18 cellular contexts compared by ENCODE assay signal in genomic region chr10:75014516-75015230, GRCh38.
DNase-seq lines count a peak whose midpoint lies in the region; ATAC-seq, FAIRE-seq and TF ChIP-seq lines count a peak whose summit lies in the region.
"Had no signal": no experiment of that assay in that cellular context is flagged by ENCODE, and none has a peak within 500 bp of the region (broad histone marks: within the 10 kb centered on the region; RNA-seq: fewer than 3 reads in every experiment).

No MANE protein-coding gene starts in this region.

- peaks cover 27% of the 10 kb centered on the region for H3K4me1 Mint-ChIP-seq in T-helper 17 cell
- H3K4me1 Mint-ChIP-seq in immature natural killer cell: peaks cover 88% of the 10 kb centered on the region in 2 donors

- H3K4me3 ChIP-seq in right lobe of liver: no peak overlapping the region
- no peak overlapping the region for H3K4me3 ChIP-seq in HepG2 (replicated peaks in 1 of 3; ENCODE audit: insufficient read depth in 1 of 3, low read depth in 2 of 3, low read length in 3 of 3)

- ATAC-seq in right lobe of liver: peak in 1 of 4 donors; percentile 34
- no peak for ATAC-seq in HepG2
- ATAC-seq in T-helper 17 cell: peak; percentile 92
- ATAC-seq: WTC11 had no signal

- no peaks in the 10 kb centered on the region for H3K36me3 Mint-ChIP-seq in T-helper 17 cell (ENCODE audit: low read depth)
- peaks cover 10 to 26% (median 19%) of the 10 kb centered on the region in 3 donors for H3K36me3 Mint-ChIP-seq in immature natural killer cell
- H3K36me3 Mint-ChIP-seq: WTC11 had no signal

- H3K27me3 Mint-ChIP-seq in T-helper 17 cell (no peaks in the 10 kb centered on the region), immature natural killer cell (ENCODE audit: low read depth in 3 of 3) (peaks cover 0 to 9% (median 5%) of the 10 kb centered on the region in 3 donors)

- peak overlapping the region; percentile 92 for H3K27ac Mint-ChIP-seq in T-helper 17 cell
- H3K27ac Mint-ChIP-seq in immature natural killer cell: peak overlapping the region; percentile 73 to 96 (median 90)
- H3K27ac Mint-ChIP-seq: WTC11 had no signal

- H3K27me3 ChIP-seq in right lobe of liver: no peaks in the 10 kb centered on the region
- H3K27me3 ChIP-seq in HepG2 (ENCODE audit: control insufficient read depth in 1 of 2, insufficient read depth in 2 of 2, low read length in 2 of 2): no peaks in the 10 kb centered on the region

- in situ Hi-C loops in HepG2 (cut with HindIII; ENCODE audit: extremely low pct_ligation_motif_present, low pct_unique_long_range_greater_than_20kb): no loop called here

- H2AFZ ChIP-seq in HepG2 (ENCODE audit: low read length): no peak overlapping the region

- H3K27ac ChIP-seq in right lobe of liver (peak overlapping the region in 2 of 3 donors; percentile 2 to 35), HepG2 (ENCODE audit: extremely low read length, insufficient read depth, low read length) (no peak overlapping the region)

- no peaks in the 10 kb centered on the region for H4K20me1 ChIP-seq in HepG2 (ENCODE audit: insufficient read depth, low read length)

- H3K4me1 ChIP-seq in right lobe of liver (peaks cover 0 to 13% (median 0%) of the 10 kb centered on the region in 4 donors), HepG2 (ENCODE audit: insufficient read depth, low read length) (no peaks in the 10 kb centered on the region)

- no peaks in the 10 kb centered on the region for H3K9me3 ChIP-seq in right lobe of liver
- H3K9me3 ChIP-seq in HepG2 (ENCODE audit: low read length): no peaks in the 10 kb centered on the region
- no peaks in the 10 kb centered on the region for H3K9me3 ChIP-seq in T-helper 17 cell (ENCODE audit: control insufficient read depth, low read length, poor library complexity, severe bottlenecking)

- H3K9ac ChIP-seq in HepG2 (ENCODE audit: insufficient read depth, low read depth, low read length): no peak overlapping the region

- H3K79me2 ChIP-seq in HepG2 (ENCODE audit: insufficient read depth, low read length): no peaks in the 10 kb centered on the region

- CTCF ChIA-PET in HepG2 (lab: Yijun Ruan, JAX; ENCODE audit: low intra/inter-chr PET ratio, low total read pairs): no interaction called here

- no peak for DNase-seq in right lobe of liver
- DNase-seq in HepG2 (ENCODE audit: low spot score): no peak
- peak in 1 of 3 donors; percentile 15 for DNase-seq in T-helper 17 cell
- peak; percentile 72 to 75 (median 73) for DNase-seq in immature natural killer cell
- no peak for DNase-seq in superior temporal gyrus (ENCODE audit: extremely low spot score)
- no peak for DNase-seq in DMS114 treated with DMSO at 0.1 percent for 48 hours (lab: John Stamatoyannopoulos, UW; ENCODE audit: unreplicated experiment)
- no peak for DNase-seq in OCI-M1 (lab: John Stamatoyannopoulos, UW)
- DNase-seq: activated CD8-positive, alpha-beta memory T cell treated with anti-CD3 and anti-CD28 coated beads, Interleukin-2, amount 50 U/mL, for 48 hours; anterior cingulate cortex; cerebellar nuclear complex; effector CD8-positive, alpha-beta T cell; glutamatergic neuron; MV-4-11; NCI-H187 treated with DMSO at 0.1 percent for 48 hours; NCI-H510A; Right ventricle myocardium superior had no signal

- no peak for TF ChIP-seq CTCF in right lobe of liver (IDR thresholded peaks at IDR 0.05)
- no peak for TF ChIP-seq CTCF in HepG2 (CRISPR knock-in tag; IDR thresholded peaks at IDR 0.05)

- FAIRE-seq in HepG2 (lab: Jason Lieb, UNC): no peak
- FAIRE-seq: urothelium cell line had no signal

- intact Hi-C loops in right lobe of liver (cut with DNase I): no loop called here
- intact Hi-C loops in HepG2 (cut with micrococcal nuclease; ENCODE audit: unreplicated experiment): no loop called here

- no TSS peak for BruUV-seq in HepG2 (replicated peaks; lab: Mats Ljungman, UMichigan)

- TF ChIP-seq POLR2A in right lobe of liver (IDR thresholded peaks at IDR 0.05): no peak
- no peak for TF ChIP-seq POLR2A in HepG2 (IDR thresholded peaks at IDR 0.05; ENCODE audit: insufficient read depth in 1 of 2, low read depth in 2 of 2, low read length in 2 of 2)

- WGBS in right lobe of liver (ENCODE audit: insufficient coverage, low coverage, low lambda C conversion rate, missing lambda C conversion rate): 75% methylated on average over 4 of the region's 6 CpGs
- 85% methylated on average over 4 of the region's 6 CpGs for WGBS in HepG2 (ENCODE audit: low lambda C conversion rate)

- H3K36me3 ChIP-seq in right lobe of liver (no peaks in the 10 kb centered on the region), HepG2 (replicated peaks in 1 of 2; ENCODE audit: control insufficient read depth in 1 of 2, insufficient read depth in 2 of 2, low read length in 2 of 2) (peaks cover 1 to 9% of the 10 kb centered on the region in 2 experiments; a peak in 2 of 5 replicates)

- TF ChIP-seq EP300 in HepG2 (IDR thresholded peaks at IDR 0.05; ENCODE audit: low read depth in 2 of 2, low read length in 2 of 2) (no peak), HepG2 (CRISPR knock-in tag; IDR thresholded peaks at IDR 0.05; ENCODE audit: borderline replicate concordance) (no peak)

- H3K9me3 Mint-ChIP-seq in immature natural killer cell: no peaks in the 10 kb centered on the region
- H3K9me3 Mint-ChIP-seq: WTC11 had no signal

- TF ChIP-seq RAD21 in HepG2 (CRISPR knock-in tag; IDR thresholded peaks at IDR 0.05): no peak

- POLR2A ChIA-PET in HepG2 (lab: Yijun Ruan, JAX): no interaction called here

- H3K4me2 ChIP-seq in HepG2 (ENCODE audit: low read depth, low read length): no peak overlapping the region

- H3K4me3 Mint-ChIP-seq in T-helper 17 cell (no peak overlapping the region), immature natural killer cell (peak overlapping the region; percentile 69 to 92 (median 70))
- H3K4me3 Mint-ChIP-seq: WTC11 had no signal

TF ChIP-seq in HepG2, 621 proteins besides CTCF, POLR2A, EP300 and RAD21 (continues in another document):
- TF ChIP-seq TFDP2 (CRISPR knock-in tag; IDR thresholded peaks at IDR 0.05) (no peak), RBM22 (optimal IDR thresholded peaks at IDR 0.05; ENCODE audit: low read length) (no peak), TBP (CRISPR knock-in tag; IDR thresholded peaks at IDR 0.05) (no peak)

Comparison
In these comparisons a context has a peak if more than half of its experiments do, and no peak if none do; other contexts are left out.
1. DNase-seq: peak in immature natural killer cell (3 of 3); none in right lobe of liver (0 of 3), HepG2 (single experiment), superior temporal gyrus (single experiment), DMS114 treated with DMSO at 0.1 percent for 48 hours (single experiment) and OCI-M1 (single experiment).